ENCODE assay signal across 19 cellular contexts in the genomic region with DNA sequence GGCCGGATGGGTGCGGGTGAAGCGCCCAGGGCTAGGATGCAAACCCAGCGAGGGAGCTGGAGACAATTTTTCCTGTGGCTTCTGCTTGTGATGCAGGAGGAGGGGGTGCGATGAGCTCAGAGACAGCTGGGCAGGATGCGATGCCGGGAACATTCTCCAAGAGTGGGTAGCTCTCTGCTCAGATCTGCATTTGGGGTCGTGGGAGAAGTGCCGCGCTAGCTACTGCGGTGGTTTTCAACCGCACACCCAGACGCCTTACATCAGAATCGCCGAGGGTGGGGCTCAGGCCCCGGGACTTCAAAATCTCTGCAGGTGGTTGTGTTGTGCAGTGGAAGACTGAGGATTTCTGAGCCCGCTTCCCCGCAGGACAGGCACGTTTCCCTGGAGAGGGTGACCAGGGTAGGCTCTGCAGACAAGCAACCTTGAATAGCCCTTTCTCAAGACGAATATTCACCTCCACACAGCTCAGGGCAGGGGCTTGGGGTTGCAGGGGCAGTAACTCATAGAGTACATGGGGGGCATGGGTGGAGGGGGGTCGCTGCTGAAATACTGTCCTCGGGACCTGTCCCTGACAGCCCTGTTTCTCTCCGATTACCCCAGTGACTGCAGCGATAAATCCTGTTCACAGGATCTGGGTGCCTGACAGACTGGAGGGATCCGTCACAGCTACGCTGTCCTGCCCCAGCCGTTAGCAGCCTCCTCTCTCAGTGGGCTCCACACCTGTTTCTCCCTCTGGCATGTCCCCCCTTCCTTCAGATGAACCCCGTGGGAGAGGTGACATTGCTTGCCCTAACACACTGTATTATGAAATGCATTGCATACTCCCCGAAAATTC.
DNase-seq lines count a peak whose midpoint lies in the region; ATAC-seq and TF ChIP-seq lines count a peak whose summit lies in the region.
"Had no signal": no experiment of that assay in that cellular context is flagged by ENCODE, and none has a peak within 500 bp of the region (broad histone marks: within the 10 kb centered on the region; RNA-seq: fewer than 3 reads in every experiment).

No MANE protein-coding gene starts in this region.

- H3K4me1 ChIP-seq in HUES48 (ENCODE audit: control insufficient read depth, insufficient read depth, low read length) (peaks cover 19% of the 10 kb centered on the region; the same call in 1 of the 2 replicates), trophoblast cell (ENCODE audit: control insufficient read depth in 1 of 2, insufficient read depth in 2 of 2, low read length in 2 of 2) (no peaks in the 10 kb centered on the region), gastrocnemius medialis (no peaks in the 10 kb centered on the region)

- H4K8ac ChIP-seq in trophoblast cell (ENCODE audit: low read depth, low read length), result no peak overlapping the region

- no peak overlapping the region for H3K14ac ChIP-seq in trophoblast cell (ENCODE audit: low read length)

- peak overlapping the region; percentile 30 for H3K27ac Mint-ChIP-seq in endothelial cell (ENCODE audit: unreplicated experiment)
- H3K27ac Mint-ChIP-seq: CD8-positive, alpha-beta T cell had no signal

- H3K9ac ChIP-seq in HUES48 (ENCODE audit: low read depth, low read length) (no peak overlapping the region), trophoblast cell (ENCODE audit: low read length) (no peak overlapping the region)

- no peak for TF ChIP-seq CTCF in endothelial cell (IDR thresholded peaks at IDR 0.05; ENCODE audit: unreplicated experiment)
- TF ChIP-seq CTCF in gastrocnemius medialis (IDR thresholded peaks at IDR 0.05 in 4 of 5, conservative IDR thresholded peaks at IDR 0.05 in 1 of 5), result no peak

- H3K79me2 ChIP-seq in trophoblast cell (ENCODE audit: control insufficient read depth, insufficient read depth, low read length, poor library complexity), result no peaks in the 10 kb centered on the region

- H3K27me3 ChIP-seq in HUES48 (ENCODE audit: control insufficient read depth, insufficient read depth, low read length) (no peaks in the 10 kb centered on the region), trophoblast cell (ENCODE audit: insufficient read depth, low read length) (no peaks in the 10 kb centered on the region), gastrocnemius medialis (peaks cover 0 to 8% (median 4%) of the 10 kb centered on the region in 3 donors)

- H3K9me3 ChIP-seq in HUES48 (ENCODE audit: control insufficient read depth, insufficient read depth, low read length), result no peaks in the 10 kb centered on the region
- H3K9me3 ChIP-seq in trophoblast cell (ENCODE audit: insufficient read depth, low read depth, low read length), result no peaks in the 10 kb centered on the region
- no peaks in the 10 kb centered on the region for H3K9me3 ChIP-seq in gastrocnemius medialis
- H3K9me3 ChIP-seq: HAP-1 had no signal

- H2BK5ac ChIP-seq in trophoblast cell (ENCODE audit: low read depth, low read length, poor library complexity), result no peak overlapping the region

- no CpG with 5 or more reads among the region's 29 CpGs for WGBS in trophoblast cell (ENCODE audit: extremely low coverage, insufficient coverage, insufficient read length)

- DNase-seq in RPMI7951 (ENCODE audit: low read depth) (peak; percentile 44), endothelial cell (ENCODE audit: low spot score) (no peak), trophoblast cell (no peak), gastrocnemius medialis (no peak), hepatic stellate cell (ENCODE audit: low spot score) (no peak)
- DNase-seq: ACHN; CD8-positive, alpha-beta T cell; GF-D8; KG1; NCI-H1092; NCI-H187; NCI-H2171; NCI-H446 treated with DMSO at 0.1 percent for 48 hours; NCI-H774; SIG-M5 had no signal

- H3K9me3 Mint-ChIP-seq in endothelial cell (ENCODE audit: unreplicated experiment), result no peaks in the 10 kb centered on the region
- H3K9me3 Mint-ChIP-seq: CD8-positive, alpha-beta T cell had no signal

- no peak for TF ChIP-seq POLR2A in gastrocnemius medialis (IDR thresholded peaks at IDR 0.05)

- H3K36me3 ChIP-seq in HUES48 (ENCODE audit: control insufficient read depth, insufficient read depth, low read length), result no peaks in the 10 kb centered on the region
- H3K36me3 ChIP-seq in trophoblast cell (ENCODE audit: control insufficient read depth in 1 of 2, insufficient read depth in 2 of 2, low read length in 2 of 2), result no peaks in the 10 kb centered on the region
- H3K36me3 ChIP-seq in gastrocnemius medialis, result no peaks in the 10 kb centered on the region
- H3K36me3 ChIP-seq: HAP-1 had no signal

- in situ Hi-C loops in gastrocnemius medialis (cut with MboI; ENCODE audit: low sequenced_read_pairs in 4 of 4), result loop anchor here in 1 of 4 donors (25.0 kb wide), 1 partner anchor 1033 kb away; the partner anchor contains the start of gene GRIN2A

- H3K79me1 ChIP-seq in trophoblast cell (ENCODE audit: low read length), result no peaks in the 10 kb centered on the region

- H2AK5ac ChIP-seq in trophoblast cell (ENCODE audit: low read length), result no peak overlapping the region

- H2BK12ac ChIP-seq in trophoblast cell (ENCODE audit: low read length), result no peak overlapping the region

- H3K4me2 ChIP-seq in trophoblast cell (ENCODE audit: low read length), result no peak overlapping the region

- peaks cover 3% of the 10 kb centered on the region for H3K4me1 Mint-ChIP-seq in endothelial cell (ENCODE audit: unreplicated experiment)

- H2BK120ac ChIP-seq in trophoblast cell (ENCODE audit: insufficient read depth, low read length, poor library complexity), result no peak overlapping the region

- peaks cover 7% of the 10 kb centered on the region for H3K36me3 Mint-ChIP-seq in endothelial cell (ENCODE audit: low read depth, unreplicated experiment)
- H3K36me3 Mint-ChIP-seq: CD8-positive, alpha-beta T cell had no signal

- H3K27me3 Mint-ChIP-seq in endothelial cell (ENCODE audit: unreplicated experiment), result peaks cover 12% of the 10 kb centered on the region

- peak overlapping the region; percentile 32; the same call in 1 of the 2 replicates for H3K4me3 ChIP-seq in HUES48 (ENCODE audit: low read depth, low read length)
- peak overlapping the region; percentile 16 for H3K4me3 ChIP-seq in trophoblast cell (ENCODE audit: low read depth, low read length)
- no peak overlapping the region for H3K4me3 ChIP-seq in gastrocnemius medialis
- H3K4me3 ChIP-seq: HAP-1 had no signal

- no peak overlapping the region for H3K18ac ChIP-seq in trophoblast cell (ENCODE audit: low read length)

- intact Hi-C loops in gastrocnemius medialis (cut with DNase I; ENCODE audit: low total_unique reads), result no loop called here

- H3K4ac ChIP-seq in trophoblast cell (ENCODE audit: low read depth, low read length), result no peak overlapping the region

- no peak overlapping the region for H4K12ac ChIP-seq in trophoblast cell (ENCODE audit: low read depth, low read length)

- no peak overlapping the region for H2AFZ ChIP-seq in trophoblast cell (ENCODE audit: insufficient read depth, low read length, poor library complexity)

- no peak overlapping the region for H3K23ac ChIP-seq in trophoblast cell (ENCODE audit: low read length)

- H3K4me3 Mint-ChIP-seq in endothelial cell (ENCODE audit: unreplicated experiment), result no peak overlapping the region
- H3K4me3 Mint-ChIP-seq: CD8-positive, alpha-beta T cell had no signal

- H3K27ac ChIP-seq in HUES48 (ENCODE audit: low read depth, low read length), result peak overlapping the region; percentile 12
- H3K27ac ChIP-seq in trophoblast cell (ENCODE audit: low read depth, low read length), result no peak overlapping the region
- H3K27ac ChIP-seq in gastrocnemius medialis, result no peak overlapping the region

- H4K91ac ChIP-seq in trophoblast cell (ENCODE audit: low read depth, low read length), result no peak overlapping the region

- ATAC-seq in GM21367 (IDR thresholded peaks at IDR 0.05; ENCODE audit: unreplicated experiment) (no peak), gastrocnemius medialis (no peak), GM18868 (IDR thresholded peaks at IDR 0.05; ENCODE audit: unreplicated experiment) (no peak)
- ATAC-seq: CD8-positive, alpha-beta T cell had no signal

Comparison
In these comparisons a context has a peak if more than half of its experiments do, and no peak if none do; other contexts are left out.
1. H3K4me3 ChIP-seq: peak in HUES48 (single experiment) and trophoblast cell (single experiment); none in gastrocnemius medialis (0 of 4).